ENCODE assay signal across 1 cellular context in the genomic region with DNA sequence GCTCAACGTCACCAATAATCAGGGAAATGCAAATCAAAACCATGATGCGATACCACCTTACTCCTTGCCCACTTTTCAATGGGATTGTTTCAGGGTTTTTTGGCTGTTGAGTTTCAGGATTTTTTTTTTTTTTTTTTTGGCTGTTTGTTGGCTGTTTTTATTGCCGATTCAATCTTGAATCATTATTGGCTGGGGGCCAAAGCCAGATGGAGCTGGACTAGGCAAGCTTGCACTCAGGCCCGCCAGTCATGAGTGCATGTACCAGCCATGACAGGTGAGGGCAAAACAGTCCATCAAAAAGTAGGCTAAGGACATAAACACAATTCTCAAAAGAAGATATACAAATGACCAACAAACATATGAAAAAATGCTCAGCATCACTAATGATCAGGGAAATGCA.
TF ChIP-seq lines count a peak whose summit lies in the region.

No MANE protein-coding gene starts in this region.

TF ChIP-seq in K562, 482 proteins besides CTCF, POLR2A, EP300 and RAD21 (continued from another document):
- TF ChIP-seq, protein P1, sequence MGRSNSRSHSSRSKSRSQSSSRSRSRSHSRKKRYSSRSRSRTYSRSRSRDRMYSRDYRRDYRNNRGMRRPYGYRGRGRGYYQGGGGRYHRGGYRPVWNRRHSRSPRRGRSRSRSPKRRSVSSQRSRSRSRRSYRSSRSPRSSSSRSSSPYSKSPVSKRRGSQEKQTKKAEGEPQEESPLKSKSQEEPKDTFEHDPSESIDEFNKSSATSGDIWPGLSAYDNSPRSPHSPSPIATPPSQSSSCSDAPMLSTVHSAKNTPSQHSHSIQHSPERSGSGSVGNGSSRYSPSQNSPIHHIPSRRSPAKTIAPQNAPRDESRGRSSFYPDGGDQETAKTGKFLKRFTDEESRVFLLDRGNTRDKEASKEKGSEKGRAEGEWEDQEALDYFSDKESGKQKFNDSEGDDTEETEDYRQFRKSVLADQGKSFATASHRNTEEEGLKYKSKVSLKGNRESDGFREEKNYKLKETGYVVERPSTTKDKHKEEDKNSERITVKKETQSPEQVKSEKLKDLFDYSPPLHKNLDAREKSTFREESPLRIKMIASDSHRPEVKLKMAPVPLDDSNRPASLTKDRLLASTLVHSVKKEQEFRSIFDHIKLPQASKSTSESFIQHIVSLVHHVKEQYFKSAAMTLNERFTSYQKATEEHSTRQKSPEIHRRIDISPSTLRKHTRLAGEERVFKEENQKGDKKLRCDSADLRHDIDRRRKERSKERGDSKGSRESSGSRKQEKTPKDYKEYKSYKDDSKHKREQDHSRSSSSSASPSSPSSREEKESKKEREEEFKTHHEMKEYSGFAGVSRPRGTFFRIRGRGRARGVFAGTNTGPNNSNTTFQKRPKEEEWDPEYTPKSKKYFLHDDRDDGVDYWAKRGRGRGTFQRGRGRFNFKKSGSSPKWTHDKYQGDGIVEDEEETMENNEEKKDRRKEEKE (IDR thresholded peaks at IDR 0.05; ENCODE audit: borderline replicate concordance in 1 of 2, control insufficient read depth in 1 of 2, low read depth in 2 of 2, low read length in 1 of 2) = no peak
- TF ChIP-seq, protein P2, sequence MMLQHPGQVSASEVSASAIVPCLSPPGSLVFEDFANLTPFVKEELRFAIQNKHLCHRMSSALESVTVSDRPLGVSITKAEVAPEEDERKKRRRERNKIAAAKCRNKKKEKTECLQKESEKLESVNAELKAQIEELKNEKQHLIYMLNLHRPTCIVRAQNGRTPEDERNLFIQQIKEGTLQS (IDR thresholded peaks at IDR 0.05) = 0 out of 2 replicates have a peak, but pooled peaks have one; percentile 21
- TF ChIP-seq, protein P2 (CRISPR knock-in tag; conservative IDR thresholded peaks at IDR 0.05) = no peak
TF ChIP-seq in K562: peak in this region for 2.
